Comparison of ENCODE assay signal across 1 cellular context in the genomic region with DNA sequence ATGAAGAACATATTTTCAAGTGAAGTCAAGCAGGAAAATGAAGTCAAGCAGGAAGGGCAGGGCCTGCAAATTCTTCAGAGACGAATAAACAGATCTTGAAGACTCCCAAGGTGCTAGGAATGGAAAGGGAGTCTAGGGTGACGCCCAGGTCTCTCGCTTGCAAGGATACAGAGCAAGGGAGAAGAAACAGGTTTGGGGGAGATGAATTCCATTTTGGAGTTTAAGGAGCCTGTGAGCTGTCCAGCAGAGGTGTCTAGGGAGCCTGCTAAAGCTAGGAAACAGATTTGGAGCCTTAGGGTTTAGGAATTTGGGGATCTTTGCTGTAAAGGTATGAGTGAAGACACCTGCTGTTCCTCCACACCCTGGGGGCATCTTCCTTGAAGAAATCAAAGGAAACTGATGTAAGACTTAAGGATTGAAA.
TF ChIP-seq lines count a peak whose summit lies in the region.

No MANE protein-coding gene starts in this region.

TF ChIP-seq in A549, 52 proteins besides CTCF, POLR2A, EP300 and RAD21 (continued from another document):
- TF ChIP-seq ZSCAN20 (CRISPR knock-in tag; IDR thresholded peaks at IDR 0.05) = no peak
- TF ChIP-seq KDM1A (IDR thresholded peaks at IDR 0.05; ENCODE audit: low read depth) = no peak
- no peak for TF ChIP-seq MAX (IDR thresholded peaks at IDR 0.05)
- no peak for TF ChIP-seq KDM5A (IDR thresholded peaks at IDR 0.05)
- TF ChIP-seq, protein P1, sequence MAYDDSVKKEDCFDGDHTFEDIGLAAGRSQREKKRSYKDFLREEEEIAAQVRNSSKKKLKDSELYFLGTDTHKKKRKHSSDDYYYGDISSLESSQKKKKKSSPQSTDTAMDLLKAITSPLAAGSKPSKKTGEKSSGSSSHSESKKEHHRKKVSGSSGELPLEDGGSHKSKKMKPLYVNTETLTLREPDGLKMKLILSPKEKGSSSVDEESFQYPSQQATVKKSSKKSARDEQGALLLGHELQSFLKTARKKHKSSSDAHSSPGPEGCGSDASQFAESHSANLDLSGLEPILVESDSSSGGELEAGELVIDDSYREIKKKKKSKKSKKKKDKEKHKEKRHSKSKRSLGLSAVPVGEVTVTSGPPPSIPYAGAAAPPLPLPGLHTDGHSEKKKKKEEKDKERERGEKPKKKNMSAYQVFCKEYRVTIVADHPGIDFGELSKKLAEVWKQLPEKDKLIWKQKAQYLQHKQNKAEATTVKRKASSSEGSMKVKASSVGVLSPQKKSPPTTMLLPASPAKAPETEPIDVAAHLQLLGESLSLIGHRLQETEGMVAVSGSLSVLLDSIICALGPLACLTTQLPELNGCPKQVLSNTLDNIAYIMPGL (CRISPR knock-in tag; IDR thresholded peaks at IDR 0.05; ENCODE audit: borderline replicate concordance) = no peak
- TF ChIP-seq CBX2 (IDR thresholded peaks at IDR 0.05; ENCODE audit: borderline replicate concordance, low read depth) = no peak
- TF ChIP-seq E2F6 (IDR thresholded peaks at IDR 0.05; ENCODE audit: borderline replicate concordance, low read depth) = no peak
- no peak for TF ChIP-seq RNF2 (IDR thresholded peaks at IDR 0.05; ENCODE audit: borderline replicate concordance, low read depth)
- no peak for TF ChIP-seq ELK1 (IDR thresholded peaks at IDR 0.05; ENCODE audit: low read depth, low read length)
- TF ChIP-seq POLR2AphosphoS2 (conservative IDR thresholded peaks at IDR 0.05; ENCODE audit: low read length) = no peak
